ENCODE assay signal across 14 cellular contexts in genomic region chr18:51425889-51426288, GRCh38.
DNase-seq lines count a peak whose midpoint lies in the region; ATAC-seq and TF ChIP-seq lines count a peak whose summit lies in the region.
"Had no signal": no experiment of that assay in that cellular context is flagged by ENCODE, and none has a peak within 500 bp of the region (broad histone marks: within the 10 kb centered on the region; RNA-seq: fewer than 3 reads in every experiment).

No MANE protein-coding gene starts in this region.

- TF ChIP-seq CTCF in breast epithelium (IDR thresholded peaks at IDR 0.05): no peak

- no peak for TF ChIP-seq POLR2A in breast epithelium (IDR thresholded peaks at IDR 0.05)

- H3K36me3 ChIP-seq in breast epithelium: no peaks in the 10 kb centered on the region

- H3K4me1 ChIP-seq in breast epithelium: no peaks in the 10 kb centered on the region

- H3K36me3 Mint-ChIP-seq in memory B cell: no peaks in the 10 kb centered on the region
- H3K36me3 Mint-ChIP-seq: naive B cell had no signal

- H3K27me3 ChIP-seq in breast epithelium: no peaks in the 10 kb centered on the region

- H3K27ac Mint-ChIP-seq in memory B cell: no peak overlapping the region
- H3K27ac Mint-ChIP-seq: naive B cell had no signal

- no peak overlapping the region for H3K4me3 ChIP-seq in breast epithelium

- no peaks in the 10 kb centered on the region for H3K9me3 ChIP-seq in breast epithelium

- H3K9me3 Mint-ChIP-seq in memory B cell: no peaks in the 10 kb centered on the region

- peaks cover 8% of the 10 kb centered on the region for H3K4me1 Mint-ChIP-seq in memory B cell
- H3K4me1 Mint-ChIP-seq: naive B cell had no signal

- intact Hi-C loops in breast epithelium (cut with DNase I; ENCODE audit: low total_unique reads): no loop called here

- DNase-seq in DMS153 (lab: John Stamatoyannopoulos, UW) (peak; percentile 5), DMS153 treated with DMSO at 0.1 percent for 48 hours (lab: John Stamatoyannopoulos, UW; ENCODE audit: unreplicated experiment) (no peak), memory B cell (ENCODE audit: low spot score in 2 of 2) (no peak), breast epithelium (ENCODE audit: low spot score in 2 of 2) (no peak), NCI-H524 treated with DMSO at 0.1 percent for 48 hours (lab: John Stamatoyannopoulos, UW) (no peak), NCI-H1694 treated with DMSO at 0.1 percent for 48 hours (lab: John Stamatoyannopoulos, UW) (no peak)
- DNase-seq: DMS 273 treated with DMSO at 0.1 percent for 48 hours, Karpas-422, naive B cell, NCI-H2227 treated with DMSO at 0.1 percent for 48 hours had no signal

- H3K4me3 Mint-ChIP-seq in memory B cell: peak overlapping the region; percentile 48
- H3K4me3 Mint-ChIP-seq: naive B cell had no signal

- H3K27ac ChIP-seq in breast epithelium: no peak overlapping the region
- H3K27ac ChIP-seq: 22Rv1 had no signal

- peaks cover 3% of the 10 kb centered on the region for H3K27me3 Mint-ChIP-seq in memory B cell

- ATAC-seq in GM21390 (IDR thresholded peaks at IDR 0.05; ENCODE audit: unreplicated experiment) (peak; percentile 45), HG03354 (IDR thresholded peaks at IDR 0.05; ENCODE audit: poor library complexity, severe bottlenecking, unreplicated experiment) (peak; percentile 38), memory B cell (ENCODE audit: low read depth) (no peak)
- ATAC-seq: Right ventricle myocardium inferior had no signal
